ENCODE assay signal across 1 cellular context in genomic region chr5:179819296-179820126, GRCh38.
TF ChIP-seq lines count a peak whose summit lies in the region.

No MANE protein-coding gene starts in this region.

TF ChIP-seq in HepG2, 621 proteins besides CTCF, POLR2A, EP300 and RAD21 (continued from another document and continues in another):
- no peak for TF ChIP-seq ZHX2 (IDR thresholded peaks at IDR 0.05; ENCODE audit: low read depth)
- TF ChIP-seq ZHX2 (CRISPR knock-in tag; IDR thresholded peaks at IDR 0.05; ENCODE audit: borderline replicate concordance) = no peak
- no peak; the same call in 1 of the 2 replicates for TF ChIP-seq ZNF556 (CRISPR knock-in tag; IDR thresholded peaks at IDR 0.05; ENCODE audit: borderline replicate concordance)
- peak; percentile 91 for TF ChIP-seq MYC (CRISPR knock-in tag; IDR thresholded peaks at IDR 0.05; ENCODE audit: borderline replicate concordance)
- no peak for TF ChIP-seq ZNF318 (CRISPR knock-in tag; IDR thresholded peaks at IDR 0.05)
- TF ChIP-seq PRMT3 (CRISPR knock-in tag; IDR thresholded peaks at IDR 0.05; ENCODE audit: borderline replicate concordance, low read depth) = no peak
- TF ChIP-seq CENPT (CRISPR knock-in tag; IDR thresholded peaks at IDR 0.05; ENCODE audit: low read depth) = no peak
- TF ChIP-seq GRHL1 (CRISPR knock-in tag; conservative IDR thresholded peaks at IDR 0.05) = no peak
- TF ChIP-seq, protein P1, sequence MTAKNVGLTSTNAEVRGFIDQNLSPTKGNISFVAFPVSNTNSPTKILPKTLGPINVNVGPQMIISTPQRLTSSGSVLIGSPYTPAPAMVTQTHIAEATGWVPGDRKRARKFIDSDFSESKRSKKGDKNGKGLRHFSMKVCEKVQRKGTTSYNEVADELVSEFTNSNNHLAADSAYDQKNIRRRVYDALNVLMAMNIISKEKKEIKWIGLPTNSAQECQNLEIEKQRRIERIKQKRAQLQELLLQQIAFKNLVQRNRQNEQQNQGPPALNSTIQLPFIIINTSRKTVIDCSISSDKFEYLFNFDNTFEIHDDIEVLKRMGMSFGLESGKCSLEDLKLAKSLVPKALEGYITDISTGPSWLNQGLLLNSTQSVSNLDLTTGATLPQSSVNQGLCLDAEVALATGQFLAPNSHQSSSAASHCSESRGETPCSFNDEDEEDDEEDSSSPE (CRISPR knock-in tag; IDR thresholded peaks at IDR 0.05) = no peak; the same call in 1 of the 2 replicates
- TF ChIP-seq ZNF788 (CRISPR knock-in tag; IDR thresholded peaks at IDR 0.05; ENCODE audit: borderline replicate concordance) = no peak
- TF ChIP-seq, protein P2, sequence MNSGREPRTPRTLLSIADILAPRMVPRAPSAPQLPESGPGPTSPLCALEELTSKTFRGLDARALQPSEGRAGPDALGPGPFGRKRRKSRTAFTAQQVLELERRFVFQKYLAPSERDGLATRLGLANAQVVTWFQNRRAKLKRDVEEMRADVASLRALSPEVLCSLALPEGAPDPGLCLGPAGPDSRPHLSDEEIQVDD (CRISPR knock-in tag; IDR thresholded peaks at IDR 0.05; ENCODE audit: borderline replicate concordance) = peak; percentile 59; the same call in 1 of the 2 replicates
- no peak for TF ChIP-seq SOX13 (IDR thresholded peaks at IDR 0.05)
- TF ChIP-seq SOX13 (CRISPR knock-in tag; conservative IDR thresholded peaks at IDR 0.05 in 1 of 2, IDR thresholded peaks at IDR 0.05 in 1 of 2) = peak in 1 of 2 experiments; percentile 42; a peak in 1 of 4 replicates
- TF ChIP-seq YEATS2 (CRISPR knock-in tag; IDR thresholded peaks at IDR 0.05; ENCODE audit: borderline replicate concordance) = 0 out of 2 replicates have a peak, but pooled peaks have one; percentile 3
- TF ChIP-seq ZC3H4 (CRISPR knock-in tag; IDR thresholded peaks at IDR 0.05; ENCODE audit: borderline replicate concordance) = no peak
- TF ChIP-seq ZNF143 (CRISPR knock-in tag; IDR thresholded peaks at IDR 0.05) = no peak; the same call in 1 of the 2 replicates
- TF ChIP-seq MIER2 (CRISPR knock-in tag; IDR thresholded peaks at IDR 0.05) = no peak
- TF ChIP-seq, protein P3, sequence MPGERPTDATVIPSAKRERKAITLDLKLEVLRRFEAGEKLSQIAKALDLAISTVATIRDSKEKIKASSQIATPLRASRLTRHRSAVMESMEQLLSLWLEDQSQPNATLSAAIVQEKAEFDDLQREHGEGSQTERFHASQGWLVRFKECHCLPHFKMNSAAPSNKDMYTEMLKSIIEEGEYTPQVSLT (CRISPR knock-in tag; IDR thresholded peaks at IDR 0.05; ENCODE audit: borderline replicate concordance, low read depth) = no peak
- TF ChIP-seq, protein P4, sequence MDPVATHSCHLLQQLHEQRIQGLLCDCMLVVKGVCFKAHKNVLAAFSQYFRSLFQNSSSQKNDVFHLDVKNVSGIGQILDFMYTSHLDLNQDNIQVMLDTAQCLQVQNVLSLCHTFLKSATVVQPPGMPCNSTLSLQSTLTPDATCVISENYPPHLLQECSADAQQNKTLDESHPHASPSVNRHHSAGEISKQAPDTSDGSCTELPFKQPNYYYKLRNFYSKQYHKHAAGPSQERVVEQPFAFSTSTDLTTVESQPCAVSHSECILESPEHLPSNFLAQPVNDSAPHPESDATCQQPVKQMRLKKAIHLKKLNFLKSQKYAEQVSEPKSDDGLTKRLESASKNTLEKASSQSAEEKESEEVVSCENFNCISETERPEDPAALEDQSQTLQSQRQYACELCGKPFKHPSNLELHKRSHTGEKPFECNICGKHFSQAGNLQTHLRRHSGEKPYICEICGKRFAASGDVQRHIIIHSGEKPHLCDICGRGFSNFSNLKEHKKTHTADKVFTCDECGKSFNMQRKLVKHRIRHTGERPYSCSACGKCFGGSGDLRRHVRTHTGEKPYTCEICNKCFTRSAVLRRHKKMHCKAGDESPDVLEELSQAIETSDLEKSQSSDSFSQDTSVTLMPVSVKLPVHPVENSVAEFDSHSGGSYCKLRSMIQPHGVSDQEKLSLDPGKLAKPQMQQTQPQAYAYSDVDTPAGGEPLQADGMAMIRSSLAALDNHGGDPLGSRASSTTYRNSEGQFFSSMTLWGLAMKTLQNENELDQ (CRISPR knock-in tag; IDR thresholded peaks at IDR 0.05; ENCODE audit: borderline replicate concordance) = 0 out of 2 replicates have a peak, but pooled peaks have one; percentile 18
- TF ChIP-seq MAFG (CRISPR knock-in tag; IDR thresholded peaks at IDR 0.05) = peak; percentile 99
- no peak for TF ChIP-seq PLRG1 (conservative IDR thresholded peaks at IDR 0.05)
- peak; percentile 52; the same call in 1 of the 2 replicates for TF ChIP-seq HIC2 (CRISPR knock-in tag; IDR thresholded peaks at IDR 0.05; ENCODE audit: low read depth)
- TF ChIP-seq CAMTA2 (CRISPR knock-in tag; IDR thresholded peaks at IDR 0.05; ENCODE audit: borderline replicate concordance) = no peak
- peak; percentile 75 for TF ChIP-seq ZNF205 (CRISPR knock-in tag; IDR thresholded peaks at IDR 0.05)
- TF ChIP-seq ZNF777 (CRISPR knock-in tag; IDR thresholded peaks at IDR 0.05) = peak; percentile 45; the same call in 1 of the 2 replicates
- 0 out of 2 replicates have a peak, but pooled peaks have one; percentile 48 for TF ChIP-seq PHF8 (CRISPR knock-in tag; IDR thresholded peaks at IDR 0.05)
- TF ChIP-seq RFXAP (CRISPR knock-in tag; IDR thresholded peaks at IDR 0.05; ENCODE audit: borderline replicate concordance) = peak; percentile 24; the same call in 1 of the 2 replicates
- no peak for TF ChIP-seq ZKSCAN1 (IDR thresholded peaks at IDR 0.05; ENCODE audit: low read length)
- no peak for TF ChIP-seq KDM6A (CRISPR knock-in tag; IDR thresholded peaks at IDR 0.05; ENCODE audit: low read depth)
- TF ChIP-seq SP5 (CRISPR knock-in tag; IDR thresholded peaks at IDR 0.05; ENCODE audit: borderline replicate concordance, low read depth) = no peak
- TF ChIP-seq GATAD1 (CRISPR knock-in tag; IDR thresholded peaks at IDR 0.05) = 0 out of 2 replicates have a peak, but pooled peaks have one; percentile 4
- TF ChIP-seq GLMP (CRISPR knock-in tag; IDR thresholded peaks at IDR 0.05; ENCODE audit: borderline replicate concordance) = no peak
